10 cellular contexts compared by ENCODE assay signal in genomic region chr12:130873825-130874224, GRCh38. TPM values are rescaled to one million over a fixed set of nuclear protein-coding genes. Genes with fewer than 3 reads are reported as not detected.
DNase-seq lines count a peak whose midpoint lies in the region; ATAC-seq and TF ChIP-seq lines count a peak whose summit lies in the region.
"Had no signal": no experiment of that assay in that cellular context is flagged by ENCODE, and none has a peak within 500 bp of the region (broad histone marks: within the 10 kb centered on the region; RNA-seq: fewer than 3 reads in every experiment).

No MANE protein-coding gene starts in this region.

- H3K36me3 Mint-ChIP-seq in activated B cell treated with CpG ODN at 0.5 μM for 24 hours (ENCODE audit: low read depth) = peaks cover 52% of the 10 kb centered on the region
- peaks cover 15 to 41% (median 30%) of the 10 kb centered on the region in 3 donors for H3K36me3 Mint-ChIP-seq in immature natural killer cell

- peak overlapping the region; percentile 99 for H3K9ac ChIP-seq in BLaER1

- H3K4me3 Mint-ChIP-seq in activated B cell treated with CpG ODN at 0.5 μM for 24 hours (peak overlapping the region; percentile 92), immature natural killer cell (peak overlapping the region; percentile 47 to 91 (median 90))

- no peaks in the 10 kb centered on the region for H3K9me3 Mint-ChIP-seq in activated B cell treated with CpG ODN at 0.5 μM for 24 hours
- H3K9me3 Mint-ChIP-seq in immature natural killer cell = no peaks in the 10 kb centered on the region

- H3K27me3 ChIP-seq in BLaER1 = no peaks in the 10 kb centered on the region
- H3K27me3 ChIP-seq: gastrocnemius medialis had no signal

- H3K36me3 ChIP-seq in BLaER1 (peaks cover 52% of the 10 kb centered on the region), HEK293 (ENCODE audit: control insufficient read depth in 2 of 2, insufficient read depth in 1 of 2, low read length in 2 of 2) (peaks cover 27 to 51% of the 10 kb centered on the region in 2 experiments)

- CTCF ChIA-PET in HEK293 (lab: Yijun Ruan, JAX) = no interaction called here
- CTCF ChIA-PET in activated B cell treated with CpG ODN at 0.5 μM for 24 hours (lab: Charles Lee) = no interaction called here

- ATAC-seq in activated B cell treated with CpG ODN at 0.5 μM for 24 hours (ENCODE audit: low read depth) (no peak), HG03196 (IDR thresholded peaks at IDR 0.05; ENCODE audit: unreplicated experiment) (no peak)
- ATAC-seq: gastrocnemius medialis had no signal

- H3K4me2 ChIP-seq in BLaER1 = peak overlapping the region; percentile 90

- POLR2A ChIA-PET in HEK293 (lab: Yijun Ruan, JAX) (no interaction called here), activated B cell treated with CpG ODN at 0.5 μM for 24 hours (lab: Charles Lee) (no interaction called here)

- H3K4me1 Mint-ChIP-seq in activated B cell treated with CpG ODN at 0.5 μM for 24 hours = peaks cover 56% of the 10 kb centered on the region
- peaks cover 24 to 47% of the 10 kb centered on the region in 2 donors for H3K4me1 Mint-ChIP-seq in immature natural killer cell

- no peaks in the 10 kb centered on the region for H3K27me3 Mint-ChIP-seq in activated B cell treated with CpG ODN at 0.5 μM for 24 hours
- peaks cover 3 to 8% (median 6%) of the 10 kb centered on the region in 3 donors for H3K27me3 Mint-ChIP-seq in immature natural killer cell (ENCODE audit: low read depth in 3 of 3)

- peaks cover 58% of the 10 kb centered on the region for H4K20me1 ChIP-seq in BLaER1

- H3K4me3 ChIP-seq in BLaER1 (peak overlapping the region; percentile 94), HEK293 (ENCODE audit: low read depth, low read length) (no peak overlapping the region; the same call in 1 of the 2 replicates)

- H3K27ac ChIP-seq in BLaER1 = peak overlapping the region; percentile 23; the same call in 1 of the 2 replicates
- no peak overlapping the region for H3K27ac ChIP-seq in HEK293 (ENCODE audit: extremely low read depth, low read depth, low read length)

- H3K27ac Mint-ChIP-seq in activated B cell treated with CpG ODN at 0.5 μM for 24 hours (peak overlapping the region; percentile 93), immature natural killer cell (peak overlapping the region in 2 of 6 donors; percentile 35 to 40)

- intact Hi-C loops in activated B cell treated with CpG ODN at 0.5 μM for 24 hours (cut with micrococcal nuclease) = loop anchor here (5.0 to 10.0 kb wide), 3 partner anchors 108 to 1051 kb away; partner anchors contain the start of genes PUS1 and ULK1

- H3K9me3 ChIP-seq in BLaER1 (no peaks in the 10 kb centered on the region), HEK293 (ENCODE audit: control insufficient read depth, insufficient read depth, low read depth, low read length) (no peaks in the 10 kb centered on the region)
- H3K9me3 ChIP-seq: gastrocnemius medialis had no signal

- no peak for TF ChIP-seq CTCF in HEK293 (tag by site-specific recombination; IDR thresholded peaks at IDR 0.05)
- TF ChIP-seq CTCF in activated B cell treated with CpG ODN at 0.5 μM for 24 hours (IDR thresholded peaks at IDR 0.05) = no peak

- no peak for DNase-seq in activated B cell treated with CpG ODN at 0.5 μM for 24 hours
- no peak for DNase-seq in immature natural killer cell
- no peak for DNase-seq in NCI-H69 (lab: John Stamatoyannopoulos, UW)
- no peak for DNase-seq in dedifferentiated amniotic fluid mesenchymal stem cell (ENCODE audit: extremely low spot score)
- DNase-seq in COR-L47 (lab: John Stamatoyannopoulos, UW) = no peak
- DNase-seq: gastrocnemius medialis, NCI-H2081 treated with DMSO at 0.1 percent for 48 hours had no signal

- H3K4me1 ChIP-seq in BLaER1 = peaks cover 67% of the 10 kb centered on the region
- peaks cover 5% of the 10 kb centered on the region; the same call in 1 of the 2 replicates for H3K4me1 ChIP-seq in HEK293 (ENCODE audit: control insufficient read depth, insufficient read depth, low read length)

TF ChIP-seq in HEK293, 187 proteins besides CTCF, POLR2A, EP300 and RAD21:
- TF ChIP-seq ZNF791 (tag by site-specific recombination; IDR thresholded peaks at IDR 0.05) = no peak
- 0 out of 2 replicates have a peak, but pooled peaks have one; percentile 31 for TF ChIP-seq ZNF600 (tag by site-specific recombination; IDR thresholded peaks at IDR 0.05)
- no peak for TF ChIP-seq ZBTB48 (tag by site-specific recombination; IDR thresholded peaks at IDR 0.05)

RNA-seq across cellular contexts. Expression of gene RAN, which starts 2.0 kb away (rescaled TPM):
- 748 and 757 TPM in 2 replicates for total RNA-seq in activated B cell treated with CpG ODN at 0.5 μM for 24 hours
- polyA plus RNA-seq in immature natural killer cell = 100 to 1,000 TPM; 428 to 585 (median 478) TPM

RNA-seq across cellular contexts. Expression of gene STX2, which starts 34.8 kb away (rescaled TPM):
- total RNA-seq in activated B cell treated with CpG ODN at 0.5 μM for 24 hours = 11.0 and 11.4 TPM in 2 replicates
- polyA plus RNA-seq in immature natural killer cell = 1 to 10 TPM; 3.3 to 5.8 (median 3.6) TPM
